Comparison of ENCODE assay signal across 1 cellular context in genomic region chr5:112691758-112692157, GRCh38.
TF ChIP-seq lines count a peak whose summit lies in the region.

No MANE protein-coding gene starts in this region.

TF ChIP-seq in K562, 482 proteins besides CTCF, POLR2A, EP300 and RAD21 (continued from another document):
- TF ChIP-seq, protein P1, sequence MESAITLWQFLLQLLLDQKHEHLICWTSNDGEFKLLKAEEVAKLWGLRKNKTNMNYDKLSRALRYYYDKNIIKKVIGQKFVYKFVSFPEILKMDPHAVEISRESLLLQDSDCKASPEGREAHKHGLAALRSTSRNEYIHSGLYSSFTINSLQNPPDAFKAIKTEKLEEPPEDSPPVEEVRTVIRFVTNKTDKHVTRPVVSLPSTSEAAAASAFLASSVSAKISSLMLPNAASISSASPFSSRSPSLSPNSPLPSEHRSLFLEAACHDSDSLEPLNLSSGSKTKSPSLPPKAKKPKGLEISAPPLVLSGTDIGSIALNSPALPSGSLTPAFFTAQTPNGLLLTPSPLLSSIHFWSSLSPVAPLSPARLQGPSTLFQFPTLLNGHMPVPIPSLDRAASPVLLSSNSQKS (CRISPR knock-in tag; IDR thresholded peaks at IDR 0.05) = no peak
- peak; percentile 68 for TF ChIP-seq SMC3 (conservative IDR thresholded peaks at IDR 0.05; ENCODE audit: insufficient read depth, low read depth, low read length)
- no peak for TF ChIP-seq GTF3C2 (IDR thresholded peaks at IDR 0.05; ENCODE audit: borderline replicate concordance, extremely low read depth, insufficient read length)
- TF ChIP-seq CTBP1 (IDR thresholded peaks at IDR 0.05; ENCODE audit: borderline replicate concordance) = peak; percentile 18; the same call in 1 of the 2 replicates
- TF ChIP-seq TRIM28 (IDR thresholded peaks at IDR 0.05) = peak; percentile 63
- TF ChIP-seq FOXJ3 (CRISPR knock-in tag; IDR thresholded peaks at IDR 0.05) = no peak
- peak; percentile 31; the same call in 1 of the 2 replicates for TF ChIP-seq CBX5 (IDR thresholded peaks at IDR 0.05; ENCODE audit: borderline replicate concordance, low read depth)
- no peak for TF ChIP-seq MTA1 (IDR thresholded peaks at IDR 0.05; ENCODE audit: borderline replicate concordance)
- peak; percentile 63 for TF ChIP-seq ARID2 (IDR thresholded peaks at IDR 0.05)
- TF ChIP-seq CC2D1A (IDR thresholded peaks at IDR 0.05) = 0 out of 2 replicates have a peak, but pooled peaks have one; percentile 37
- TF ChIP-seq RCOR1 (IDR thresholded peaks at IDR 0.05; ENCODE audit: borderline replicate concordance in 1 of 2, low read depth in 2 of 2, low read length in 2 of 2) = peak in 1 of 2 experiments; percentile 25; a peak in 1 of 4 replicates
- no peak for TF ChIP-seq ZNF655 (CRISPR knock-in tag; IDR thresholded peaks at IDR 0.05)
- TF ChIP-seq DEAF1 (CRISPR knock-in tag; IDR thresholded peaks at IDR 0.05) = 0 out of 2 replicates have a peak, but pooled peaks have one; percentile 33
